ENCODE assay signal across 32 cellular contexts in the genomic region with DNA sequence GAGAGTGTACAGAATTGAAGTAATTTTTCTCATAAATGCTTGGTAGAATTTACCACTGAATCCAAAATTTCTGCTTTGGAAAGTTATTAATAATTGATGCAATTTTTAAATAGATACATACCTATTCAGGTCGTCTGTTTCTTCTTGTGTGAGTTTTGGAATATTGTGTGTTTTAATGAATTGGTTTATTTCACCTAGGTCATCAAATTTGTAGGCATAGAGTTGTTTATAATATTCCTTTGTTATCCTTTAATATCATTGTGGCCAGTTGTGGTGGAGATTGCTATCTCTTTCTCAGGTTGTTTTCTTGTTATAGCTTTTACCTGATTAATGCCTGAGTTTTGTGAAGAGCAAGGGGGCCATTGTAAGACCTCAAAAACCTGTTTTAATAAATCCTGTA.
DNase-seq lines count a peak whose midpoint lies in the region; ATAC-seq, FAIRE-seq and TF ChIP-seq lines count a peak whose summit lies in the region.
"Had no signal": no experiment of that assay in that cellular context is flagged by ENCODE, and none has a peak within 500 bp of the region (broad histone marks: within the 10 kb centered on the region; RNA-seq: fewer than 3 reads in every experiment).

No MANE protein-coding gene starts in this region.

- DNase-seq in HepG2 (ENCODE audit: low spot score) = no peak
- no peak for DNase-seq in right lobe of liver
- DNase-seq in A549 (ENCODE audit: low read depth in 1 of 2, low spot score in 1 of 2) = no peak
- no peak for DNase-seq in IMR-90
- no peak for DNase-seq in K562 (ENCODE audit: extremely low read depth in 1 of 4, low spot score in 3 of 4)
- no peak for DNase-seq in NCI-H2107 (lab: John Stamatoyannopoulos, UW)
- no peak for DNase-seq in DMS79 treated with DMSO at 0.1 percent for 48 hours (lab: John Stamatoyannopoulos, UW)
- no peak for DNase-seq in HCEC 1CT
- DNase-seq: 8988T; ACHN; AML-193; BE2C; C1 segment of cervical spinal cord; Caco-2; Calu3; CD4-positive, alpha-beta memory T cell; CD4-positive, alpha-beta T cell; CD4-positive, CD25-positive, alpha-beta regulatory T cell; CD8-positive, alpha-beta memory T cell; CD8-positive, alpha-beta T cell; COR-L47; DMS 273 treated with DMSO at 0.1 percent for 48 hours; DMS153; DMS53; DMS79; DND-41; EL had no signal

- H3K79me1 ChIP-seq in IMR-90 (ENCODE audit: low read depth in 1 of 2, low read length in 2 of 2) = no peaks in the 10 kb centered on the region

- no peak overlapping the region for H2AFZ ChIP-seq in HepG2 (ENCODE audit: low read length)
- H2AFZ ChIP-seq in IMR-90 (replicated peaks; ENCODE audit: low read length, poor library complexity) = no peak overlapping the region
- no peak overlapping the region for H2AFZ ChIP-seq in K562 (ENCODE audit: low read depth, low read length)

- H4K91ac ChIP-seq in IMR-90 (ENCODE audit: insufficient read depth, low read depth, low read length) = no peak overlapping the region

- no peak overlapping the region for H2AK9ac ChIP-seq in IMR-90 (replicated peaks; ENCODE audit: low read depth, low read length, poor library complexity)

- CTCF ChIA-PET in HepG2 (lab: Yijun Ruan, JAX; ENCODE audit: low intra/inter-chr PET ratio, low total read pairs) = no interaction called here
- CTCF ChIA-PET in A549 (lab: Yijun Ruan, JAX) = no interaction called here
- CTCF ChIA-PET in IMR-90 (lab: Yijun Ruan, JAX) = no interaction called here
- CTCF ChIA-PET in K562 (lab: Yijun Ruan, JAX; ENCODE audit: low intra/inter-chr PET ratio) = no interaction called here

- H3K23ac ChIP-seq in IMR-90 (ENCODE audit: low read depth, low read length) = no peak overlapping the region

- no peak overlapping the region for H3K4me3 ChIP-seq in HepG2 (replicated peaks in 1 of 3; ENCODE audit: insufficient read depth in 1 of 3, low read depth in 2 of 3, low read length in 3 of 3)
- no peak overlapping the region for H3K4me3 ChIP-seq in right lobe of liver
- H3K4me3 ChIP-seq in A549 = no peak overlapping the region
- no peak overlapping the region for H3K4me3 ChIP-seq in IMR-90 (ENCODE audit: insufficient read depth, low read depth, low read length)
- H3K4me3 ChIP-seq in K562 = no peak overlapping the region
- H3K4me3 ChIP-seq: BLaER1; BLaER1 treated with 17β-estradiol and CSF1 and Interleukin-3, amounts not matched to agents 10 nM and 100 nM had no signal

- H3K4me2 ChIP-seq in HepG2 (ENCODE audit: low read depth, low read length) = no peak overlapping the region
- no peak overlapping the region for H3K4me2 ChIP-seq in A549
- H3K4me2 ChIP-seq in IMR-90 (ENCODE audit: low read depth, low read length) = no peak overlapping the region
- no peak overlapping the region for H3K4me2 ChIP-seq in K562 (ENCODE audit: insufficient read depth, low read length)
- H3K4me2 ChIP-seq: BLaER1; BLaER1 treated with 17β-estradiol and CSF1 and Interleukin-3, amounts not matched to agents 10 nM and 100 nM had no signal

- H3K56ac ChIP-seq in IMR-90 (ENCODE audit: extremely low read depth, insufficient read depth, low read length) = no peak overlapping the region

- H3K18ac ChIP-seq in IMR-90 (ENCODE audit: low read depth, low read length) = no peak overlapping the region

- H3K36me3 ChIP-seq in HepG2 (replicated peaks in 1 of 2; ENCODE audit: control insufficient read depth in 1 of 2, insufficient read depth in 2 of 2, low read length in 2 of 2) (no peaks in the 10 kb centered on the region), right lobe of liver (no peaks in the 10 kb centered on the region), IMR-90 (ENCODE audit: control insufficient read depth, insufficient read depth, low read length) (no peaks in the 10 kb centered on the region), K562 (ENCODE audit: control insufficient read depth, insufficient read depth, low read length) (no peaks in the 10 kb centered on the region)
- H3K36me3 ChIP-seq: BLaER1; BLaER1 treated with 17β-estradiol and CSF1 and Interleukin-3, amounts not matched to agents 10 nM and 100 nM had no signal

- in situ Hi-C loops in HepG2 (cut with HindIII; ENCODE audit: extremely low pct_ligation_motif_present, low pct_unique_long_range_greater_than_20kb) = no loop called here
- in situ Hi-C loops in IMR-90 (cut with MboI; ENCODE audit: low sequenced_read_pairs) = no loop called here
- in situ Hi-C loops in K562 (cut with MboI) = no loop called here

- WGBS in HepG2 (ENCODE audit: low lambda C conversion rate) = 0% methylated on average over 1 of the region's 1 CpG
- WGBS in right lobe of liver (ENCODE audit: insufficient coverage, low coverage, low lambda C conversion rate, missing lambda C conversion rate) = 16% methylated on average over 1 of the region's 1 CpG
- WGBS in A549 (ENCODE audit: missing lambda C conversion rate) = 2% methylated on average over 1 of the region's 1 CpG
- WGBS in IMR-90 (ENCODE audit: extremely low coverage in 2 of 2, insufficient read length in 1 of 2), 2 experiments = no CpG with 5 or more reads among the region's 1 CpG
- 0% methylated on average over 1 of the region's 1 CpG for WGBS in K562 (ENCODE audit: insufficient coverage, low coverage, missing lambda C conversion rate)

- H3K27me3 ChIP-seq in HepG2 (ENCODE audit: control insufficient read depth in 1 of 2, insufficient read depth in 2 of 2, low read length in 2 of 2) (no peaks in the 10 kb centered on the region), right lobe of liver (no peaks in the 10 kb centered on the region), IMR-90 (ENCODE audit: control insufficient read depth, insufficient read depth, low read length) (no peaks in the 10 kb centered on the region), K562 (ENCODE audit: control insufficient read depth in 2 of 2, insufficient read depth in 2 of 2, low read length in 2 of 2) (no peaks in the 10 kb centered on the region)
- H3K27me3 ChIP-seq: BE2C; BLaER1; BLaER1 treated with 17β-estradiol and CSF1 and Interleukin-3, amounts not matched to agents 10 nM and 100 nM had no signal

- no peak overlapping the region for H3K4ac ChIP-seq in IMR-90 (ENCODE audit: low read depth, low read length)

- no peak overlapping the region for H2BK15ac ChIP-seq in IMR-90 (ENCODE audit: low read depth, low read length)

- H3K9ac ChIP-seq in HepG2 (ENCODE audit: insufficient read depth, low read depth, low read length) (no peak overlapping the region), IMR-90 (ENCODE audit: low read depth, low read length) (no peak overlapping the region), K562 (ENCODE audit: insufficient read depth in 1 of 2, low read depth in 2 of 2, low read length in 2 of 2) (no peak overlapping the region)
- H3K9ac ChIP-seq: BLaER1; BLaER1 treated with 17β-estradiol and CSF1 and Interleukin-3, amounts not matched to agents 10 nM and 100 nM had no signal

- no TSS peak for BruUV-seq in HepG2 (replicated peaks; lab: Mats Ljungman, UMichigan)
- no TSS peak for BruUV-seq in IMR-90 (replicated peaks; lab: Mats Ljungman, UMichigan)
- no TSS peak for BruUV-seq in K562 (replicated peaks; lab: Mats Ljungman, UMichigan)

- no peaks in the 10 kb centered on the region for H3K4me1 ChIP-seq in HepG2 (ENCODE audit: insufficient read depth, low read length)
- no peaks in the 10 kb centered on the region for H3K4me1 ChIP-seq in right lobe of liver
- no peaks in the 10 kb centered on the region for H3K4me1 ChIP-seq in A549
- H3K4me1 ChIP-seq in IMR-90 (ENCODE audit: control insufficient read depth, insufficient read depth, low read length) = no peaks in the 10 kb centered on the region
- no peaks in the 10 kb centered on the region for H3K4me1 ChIP-seq in K562 (replicated peaks in 1 of 2; ENCODE audit: control insufficient read depth in 2 of 2, insufficient read depth in 2 of 2, low read length in 2 of 2)
- H3K4me1 ChIP-seq: BE2C; BLaER1; BLaER1 treated with 17β-estradiol and CSF1 and Interleukin-3, amounts not matched to agents 10 nM and 100 nM; Caco-2 had no signal

- H2BK120ac ChIP-seq in IMR-90 (ENCODE audit: low read depth, low read length) = no peak overlapping the region

- H4K8ac ChIP-seq in IMR-90 (ENCODE audit: low read depth in 2 of 2, low read length in 2 of 2) = no peak overlapping the region

- no peak overlapping the region for H2BK5ac ChIP-seq in IMR-90 (ENCODE audit: low read depth, low read length, poor library complexity, severe bottlenecking)

- TF ChIP-seq CTCF in HepG2 (CRISPR knock-in tag; IDR thresholded peaks at IDR 0.05) (no peak), right lobe of liver (IDR thresholded peaks at IDR 0.05) (no peak), A549 (IDR thresholded peaks at IDR 0.05) (no peak), IMR-90 (conservative IDR thresholded peaks at IDR 0.05; ENCODE audit: low read depth, low read length) (no peak), K562 (IDR thresholded peaks at IDR 0.05 in 2 of 3, conservative IDR thresholded peaks at IDR 0.05 in 1 of 3; ENCODE audit: insufficient read depth in 2 of 3, low read depth in 1 of 3, low read length in 3 of 3) (no peak)

- TF ChIP-seq EP300 in HepG2 (IDR thresholded peaks at IDR 0.05; ENCODE audit: low read depth in 2 of 2, low read length in 2 of 2) (no peak), HepG2 (CRISPR knock-in tag; IDR thresholded peaks at IDR 0.05; ENCODE audit: borderline replicate concordance) (no peak), A549 (IDR thresholded peaks at IDR 0.05) (no peak), K562 (IDR thresholded peaks at IDR 0.05; ENCODE audit: low read length) (no peak)

- intact Hi-C loops in HepG2 (cut with micrococcal nuclease; ENCODE audit: unreplicated experiment) (no loop called here), right lobe of liver (cut with DNase I) (no loop called here), IMR-90 (cut with micrococcal nuclease) (no loop called here), K562 (cut with micrococcal nuclease) (no loop called here)

- no peak overlapping the region for H2AK5ac ChIP-seq in IMR-90 (ENCODE audit: low read depth, low read length)

- ATAC-seq in HepG2 (no peak), right lobe of liver (no peak), A549 (no peak), IMR-90 (ENCODE audit: low read depth) (no peak), K562 (no peak)
- ATAC-seq: CD8-positive, alpha-beta T cell had no signal

- H3K79me2 ChIP-seq in HepG2 (ENCODE audit: insufficient read depth, low read length) (no peaks in the 10 kb centered on the region), K562 (ENCODE audit: control insufficient read depth, insufficient read depth, low read length) (no peaks in the 10 kb centered on the region)

- POLR2A ChIA-PET in HepG2 (lab: Yijun Ruan, JAX) = no interaction called here
- POLR2A ChIA-PET in A549 (lab: Yijun Ruan, JAX) = no interaction called here
- POLR2A ChIA-PET in IMR-90 (lab: Charles Lee; ENCODE audit: unreplicated experiment) = no interaction called here
- POLR2A ChIA-PET in K562 (lab: Yijun Ruan, JAX) = interaction anchor here (0.6 kb wide), 1 partner anchor 95 kb away, joined by 3 read pairs; no protein-coding TSS in a partner anchor

- H3K14ac ChIP-seq in IMR-90 (replicated peaks; ENCODE audit: low read depth, low read length) = no peak overlapping the region

- H4K20me1 ChIP-seq in HepG2 (ENCODE audit: insufficient read depth, low read length) (no peaks in the 10 kb centered on the region), IMR-90 (ENCODE audit: insufficient read depth, low read length) (no peaks in the 10 kb centered on the region), K562 (replicated peaks; ENCODE audit: control insufficient read depth, insufficient read depth, low read length) (no peaks in the 10 kb centered on the region)
- H4K20me1 ChIP-seq: BLaER1; BLaER1 treated with 17β-estradiol and CSF1 and Interleukin-3, amounts not matched to agents 10 nM and 100 nM had no signal

- no peak for FAIRE-seq in HepG2 (lab: Jason Lieb, UNC)
- no peak for FAIRE-seq in A549 (lab: Jason Lieb, UNC)
- no peak for FAIRE-seq in K562 (lab: Jason Lieb, UNC)
- FAIRE-seq: A204.1 had no signal

- no peak overlapping the region for H3K27ac ChIP-seq in HepG2 (ENCODE audit: extremely low read length, insufficient read depth, low read length)
- no peak overlapping the region for H3K27ac ChIP-seq in right lobe of liver
- no peak overlapping the region for H3K27ac ChIP-seq in A549
- no peak overlapping the region for H3K27ac ChIP-seq in IMR-90 (ENCODE audit: insufficient read depth, low read length)
- no peak overlapping the region for H3K27ac ChIP-seq in K562 (ENCODE audit: extremely low read depth, low read depth, low read length)
- H3K27ac ChIP-seq: 22Rv1; BLaER1; BLaER1 treated with 17β-estradiol and CSF1 and Interleukin-3, amounts not matched to agents 10 nM and 100 nM; C4-2B had no signal

- no peak overlapping the region for H4K5ac ChIP-seq in IMR-90 (ENCODE audit: low read depth, low read length)

- TF ChIP-seq RAD21 in HepG2 (CRISPR knock-in tag; IDR thresholded peaks at IDR 0.05) = no peak
- no peak for TF ChIP-seq RAD21 in A549 (conservative IDR thresholded peaks at IDR 0.05 in 1 of 2, IDR thresholded peaks at IDR 0.05 in 1 of 2)
- TF ChIP-seq RAD21 in IMR-90 (IDR thresholded peaks at IDR 0.05; ENCODE audit: low read length) = no peak
- TF ChIP-seq RAD21 in K562 (CRISPR knock-in tag; conservative IDR thresholded peaks at IDR 0.05 in 1 of 2, IDR thresholded peaks at IDR 0.05 in 1 of 2) = no peak

- no peak overlapping the region for H2BK20ac ChIP-seq in IMR-90 (ENCODE audit: low read depth, low read length)

- H3K9me3 ChIP-seq in HepG2 (ENCODE audit: low read length) (no peaks in the 10 kb centered on the region), right lobe of liver (no peaks in the 10 kb centered on the region), A549 (no peaks in the 10 kb centered on the region), IMR-90 (ENCODE audit: control insufficient read depth, insufficient read depth, low read length) (no peaks in the 10 kb centered on the region), K562 (replicated peaks; ENCODE audit: control insufficient read depth, insufficient read depth, low read depth, low read length) (no peaks in the 10 kb centered on the region)
- H3K9me3 ChIP-seq: BE2C had no signal

- TF ChIP-seq POLR2A in HepG2 (IDR thresholded peaks at IDR 0.05; ENCODE audit: insufficient read depth in 1 of 2, low read depth in 2 of 2, low read length in 2 of 2) (no peak), right lobe of liver (IDR thresholded peaks at IDR 0.05) (no peak), A549 (IDR thresholded peaks at IDR 0.05; ENCODE audit: low read length) (no peak), IMR-90 (IDR thresholded peaks at IDR 0.05; ENCODE audit: low read depth, low read length) (no peak), K562 (conservative IDR thresholded peaks at IDR 0.05) (no peak)

- no peaks in the 10 kb centered on the region for H3K9me1 ChIP-seq in IMR-90 (ENCODE audit: insufficient read depth, low read length)
- H3K9me1 ChIP-seq in K562 (ENCODE audit: control insufficient read depth, insufficient read depth, low read length) = no peaks in the 10 kb centered on the region

- dilution Hi-C loops in IMR-90 (cut with HindIII; ENCODE audit: low sequenced_read_pairs, unreplicated experiment) = no loop called here

Comparison
In these comparisons a context has a peak if more than half of its experiments do, and no peak if none do; other contexts are left out.
1. Of the 241 proteins assayed by ChIP-seq in both HepG2 and K562: peak only in HepG2: MAFK; only in K562: none; in both: MAFF; in neither: 239.